ENCODE assay signal across 1 cellular context in the genomic region with DNA sequence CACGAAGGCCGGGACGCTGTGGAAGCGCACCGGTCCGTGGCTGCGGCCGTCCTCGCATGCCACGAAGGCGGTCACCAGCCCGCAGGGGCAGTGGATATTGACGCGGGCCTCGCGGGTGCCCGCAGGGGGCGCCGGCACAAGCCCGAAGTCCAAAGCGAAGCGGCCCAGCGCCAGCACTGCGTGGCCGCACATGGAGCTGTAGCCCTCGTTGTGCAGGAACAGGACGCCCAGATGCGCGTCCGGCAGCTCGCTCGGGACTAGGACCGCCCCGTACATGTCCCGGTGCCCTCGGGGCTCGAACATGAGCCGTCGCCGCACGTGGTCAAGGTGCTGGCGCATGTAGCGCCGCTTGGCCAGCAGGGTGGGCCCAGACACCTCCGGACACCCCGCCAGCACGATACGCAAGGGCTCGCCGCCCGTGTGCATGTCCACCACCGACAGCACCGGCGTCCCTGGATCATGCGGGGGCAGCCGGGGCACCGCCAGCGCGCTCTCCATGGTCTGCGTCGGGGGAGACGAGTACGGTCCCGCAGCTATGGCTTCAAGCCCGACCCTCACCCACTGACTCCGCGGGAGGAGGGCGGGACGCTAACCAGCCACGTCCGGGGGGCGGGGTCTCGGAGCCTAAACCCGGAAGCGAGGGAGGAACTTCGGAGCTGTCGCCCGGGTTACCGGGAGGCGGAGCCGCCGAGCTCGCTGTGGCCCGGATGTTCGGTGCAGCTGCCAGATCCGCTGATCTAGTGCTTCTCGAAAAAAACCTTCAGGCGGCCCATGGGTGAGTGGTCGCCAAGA.
TF ChIP-seq lines count a peak whose summit lies in the region.

A gene with protein sequence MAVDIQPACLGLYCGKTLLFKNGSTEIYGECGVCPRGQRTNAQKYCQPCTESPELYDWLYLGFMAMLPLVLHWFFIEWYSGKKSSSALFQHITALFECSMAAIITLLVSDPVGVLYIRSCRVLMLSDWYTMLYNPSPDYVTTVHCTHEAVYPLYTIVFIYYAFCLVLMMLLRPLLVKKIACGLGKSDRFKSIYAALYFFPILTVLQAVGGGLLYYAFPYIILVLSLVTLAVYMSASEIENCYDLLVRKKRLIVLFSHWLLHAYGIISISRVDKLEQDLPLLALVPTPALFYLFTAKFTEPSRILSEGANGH (plus strand): TSS at position 699 of the 792 bp plus-strand sequence. CDS start 73 bp downstream, at position 772.
A gene (minus strand): TSS at position 590 of the 792 bp plus-strand sequence. CDS start 92 bp downstream, at position 498.

TF ChIP-seq in K562, 482 proteins besides CTCF, POLR2A, EP300 and RAD21 (continued from another document and continues in another):
- TF ChIP-seq, protein P1, sequence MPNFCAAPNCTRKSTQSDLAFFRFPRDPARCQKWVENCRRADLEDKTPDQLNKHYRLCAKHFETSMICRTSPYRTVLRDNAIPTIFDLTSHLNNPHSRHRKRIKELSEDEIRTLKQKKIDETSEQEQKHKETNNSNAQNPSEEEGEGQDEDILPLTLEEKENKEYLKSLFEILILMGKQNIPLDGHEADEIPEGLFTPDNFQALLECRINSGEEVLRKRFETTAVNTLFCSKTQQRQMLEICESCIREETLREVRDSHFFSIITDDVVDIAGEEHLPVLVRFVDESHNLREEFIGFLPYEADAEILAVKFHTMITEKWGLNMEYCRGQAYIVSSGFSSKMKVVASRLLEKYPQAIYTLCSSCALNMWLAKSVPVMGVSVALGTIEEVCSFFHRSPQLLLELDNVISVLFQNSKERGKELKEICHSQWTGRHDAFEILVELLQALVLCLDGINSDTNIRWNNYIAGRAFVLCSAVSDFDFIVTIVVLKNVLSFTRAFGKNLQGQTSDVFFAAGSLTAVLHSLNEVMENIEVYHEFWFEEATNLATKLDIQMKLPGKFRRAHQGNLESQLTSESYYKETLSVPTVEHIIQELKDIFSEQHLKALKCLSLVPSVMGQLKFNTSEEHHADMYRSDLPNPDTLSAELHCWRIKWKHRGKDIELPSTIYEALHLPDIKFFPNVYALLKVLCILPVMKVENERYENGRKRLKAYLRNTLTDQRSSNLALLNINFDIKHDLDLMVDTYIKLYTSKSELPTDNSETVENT (CRISPR knock-in tag; IDR thresholded peaks at IDR 0.05) = no peak; the same call in 1 of the 2 replicates
- no peak for TF ChIP-seq ZNF445 (CRISPR knock-in tag; IDR thresholded peaks at IDR 0.05; ENCODE audit: low read depth)
- peak; percentile 90 for TF ChIP-seq SAFB (IDR thresholded peaks at IDR 0.05; ENCODE audit: borderline replicate concordance, low read depth, low read length)
- TF ChIP-seq C11orf30 (IDR thresholded peaks at IDR 0.05; ENCODE audit: low read depth) = peak; percentile 27; the same call in 1 of the 2 replicates
- TF ChIP-seq CBX5 (IDR thresholded peaks at IDR 0.05; ENCODE audit: borderline replicate concordance, low read depth) = no peak; the same call in 1 of the 2 replicates
- peak; percentile 81 for TF ChIP-seq RBM22 (IDR thresholded peaks at IDR 0.05; ENCODE audit: low read depth, low read length, poor library complexity, severe bottlenecking)
- 0 out of 2 replicates have a peak, but pooled peaks have one; percentile 42 for TF ChIP-seq BMI1 (IDR thresholded peaks at IDR 0.05; ENCODE audit: low read length)
- peak; percentile 46 for TF ChIP-seq ZNF384 (IDR thresholded peaks at IDR 0.05; ENCODE audit: low read depth, low read length)
- 0 out of 2 replicates have a peak, but pooled peaks have one; percentile 46 for TF ChIP-seq TARDBP (IDR thresholded peaks at IDR 0.05)
- TF ChIP-seq MAZ (CRISPR knock-in tag; conservative IDR thresholded peaks at IDR 0.05 in 1 of 2, IDR thresholded peaks at IDR 0.05 in 1 of 2) = peak in 1 of 2 experiments; percentile 71; a peak in 2 of 4 replicates
- no peak for TF ChIP-seq GTF2F1 (IDR thresholded peaks at IDR 0.05; ENCODE audit: low read depth, low read length)
- TF ChIP-seq, protein P2, sequence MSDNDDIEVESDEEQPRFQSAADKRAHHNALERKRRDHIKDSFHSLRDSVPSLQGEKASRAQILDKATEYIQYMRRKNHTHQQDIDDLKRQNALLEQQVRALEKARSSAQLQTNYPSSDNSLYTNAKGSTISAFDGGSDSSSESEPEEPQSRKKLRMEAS (CRISPR knock-in tag; IDR thresholded peaks at IDR 0.05) = peak; percentile 99
- TF ChIP-seq, protein P3, sequence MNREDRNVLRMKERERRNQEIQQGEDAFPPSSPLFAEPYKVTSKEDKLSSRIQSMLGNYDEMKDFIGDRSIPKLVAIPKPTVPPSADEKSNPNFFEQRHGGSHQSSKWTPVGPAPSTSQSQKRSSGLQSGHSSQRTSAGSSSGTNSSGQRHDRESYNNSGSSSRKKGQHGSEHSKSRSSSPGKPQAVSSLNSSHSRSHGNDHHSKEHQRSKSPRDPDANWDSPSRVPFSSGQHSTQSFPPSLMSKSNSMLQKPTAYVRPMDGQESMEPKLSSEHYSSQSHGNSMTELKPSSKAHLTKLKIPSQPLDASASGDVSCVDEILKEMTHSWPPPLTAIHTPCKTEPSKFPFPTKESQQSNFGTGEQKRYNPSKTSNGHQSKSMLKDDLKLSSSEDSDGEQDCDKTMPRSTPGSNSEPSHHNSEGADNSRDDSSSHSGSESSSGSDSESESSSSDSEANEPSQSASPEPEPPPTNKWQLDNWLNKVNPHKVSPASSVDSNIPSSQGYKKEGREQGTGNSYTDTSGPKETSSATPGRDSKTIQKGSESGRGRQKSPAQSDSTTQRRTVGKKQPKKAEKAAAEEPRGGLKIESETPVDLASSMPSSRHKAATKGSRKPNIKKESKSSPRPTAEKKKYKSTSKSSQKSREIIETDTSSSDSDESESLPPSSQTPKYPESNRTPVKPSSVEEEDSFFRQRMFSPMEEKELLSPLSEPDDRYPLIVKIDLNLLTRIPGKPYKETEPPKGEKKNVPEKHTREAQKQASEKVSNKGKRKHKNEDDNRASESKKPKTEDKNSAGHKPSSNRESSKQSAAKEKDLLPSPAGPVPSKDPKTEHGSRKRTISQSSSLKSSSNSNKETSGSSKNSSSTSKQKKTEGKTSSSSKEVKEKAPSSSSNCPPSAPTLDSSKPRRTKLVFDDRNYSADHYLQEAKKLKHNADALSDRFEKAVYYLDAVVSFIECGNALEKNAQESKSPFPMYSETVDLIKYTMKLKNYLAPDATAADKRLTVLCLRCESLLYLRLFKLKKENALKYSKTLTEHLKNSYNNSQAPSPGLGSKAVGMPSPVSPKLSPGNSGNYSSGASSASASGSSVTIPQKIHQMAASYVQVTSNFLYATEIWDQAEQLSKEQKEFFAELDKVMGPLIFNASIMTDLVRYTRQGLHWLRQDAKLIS (CRISPR knock-in tag; IDR thresholded peaks at IDR 0.05) = peak; percentile 95
- TF ChIP-seq ILK (tag; IDR thresholded peaks at IDR 0.05; ENCODE audit: borderline replicate concordance, low read depth) = no peak
- no peak for TF ChIP-seq COPS2 (conservative IDR thresholded peaks at IDR 0.05)
- no peak for TF ChIP-seq POLR2AphosphoS2 (IDR thresholded peaks at IDR 0.05; ENCODE audit: low read length)
- no peak for TF ChIP-seq MCM3 (IDR thresholded peaks at IDR 0.05)
- TF ChIP-seq PHF20 (IDR thresholded peaks at IDR 0.05; ENCODE audit: partially characterized antibody) = peak; percentile 28
- TF ChIP-seq JUN (IDR thresholded peaks at IDR 0.05; ENCODE audit: borderline replicate concordance, low read depth, low read length) = no peak; the same call in 1 of the 2 replicates
- 0 out of 2 replicates have a peak, but pooled peaks have one; percentile 70 for TF ChIP-seq JUN (CRISPR knock-in tag; IDR thresholded peaks at IDR 0.05; ENCODE audit: borderline replicate concordance)
- peak; percentile 98 for TF ChIP-seq EP400 (IDR thresholded peaks at IDR 0.05)
- TF ChIP-seq, protein P4, sequence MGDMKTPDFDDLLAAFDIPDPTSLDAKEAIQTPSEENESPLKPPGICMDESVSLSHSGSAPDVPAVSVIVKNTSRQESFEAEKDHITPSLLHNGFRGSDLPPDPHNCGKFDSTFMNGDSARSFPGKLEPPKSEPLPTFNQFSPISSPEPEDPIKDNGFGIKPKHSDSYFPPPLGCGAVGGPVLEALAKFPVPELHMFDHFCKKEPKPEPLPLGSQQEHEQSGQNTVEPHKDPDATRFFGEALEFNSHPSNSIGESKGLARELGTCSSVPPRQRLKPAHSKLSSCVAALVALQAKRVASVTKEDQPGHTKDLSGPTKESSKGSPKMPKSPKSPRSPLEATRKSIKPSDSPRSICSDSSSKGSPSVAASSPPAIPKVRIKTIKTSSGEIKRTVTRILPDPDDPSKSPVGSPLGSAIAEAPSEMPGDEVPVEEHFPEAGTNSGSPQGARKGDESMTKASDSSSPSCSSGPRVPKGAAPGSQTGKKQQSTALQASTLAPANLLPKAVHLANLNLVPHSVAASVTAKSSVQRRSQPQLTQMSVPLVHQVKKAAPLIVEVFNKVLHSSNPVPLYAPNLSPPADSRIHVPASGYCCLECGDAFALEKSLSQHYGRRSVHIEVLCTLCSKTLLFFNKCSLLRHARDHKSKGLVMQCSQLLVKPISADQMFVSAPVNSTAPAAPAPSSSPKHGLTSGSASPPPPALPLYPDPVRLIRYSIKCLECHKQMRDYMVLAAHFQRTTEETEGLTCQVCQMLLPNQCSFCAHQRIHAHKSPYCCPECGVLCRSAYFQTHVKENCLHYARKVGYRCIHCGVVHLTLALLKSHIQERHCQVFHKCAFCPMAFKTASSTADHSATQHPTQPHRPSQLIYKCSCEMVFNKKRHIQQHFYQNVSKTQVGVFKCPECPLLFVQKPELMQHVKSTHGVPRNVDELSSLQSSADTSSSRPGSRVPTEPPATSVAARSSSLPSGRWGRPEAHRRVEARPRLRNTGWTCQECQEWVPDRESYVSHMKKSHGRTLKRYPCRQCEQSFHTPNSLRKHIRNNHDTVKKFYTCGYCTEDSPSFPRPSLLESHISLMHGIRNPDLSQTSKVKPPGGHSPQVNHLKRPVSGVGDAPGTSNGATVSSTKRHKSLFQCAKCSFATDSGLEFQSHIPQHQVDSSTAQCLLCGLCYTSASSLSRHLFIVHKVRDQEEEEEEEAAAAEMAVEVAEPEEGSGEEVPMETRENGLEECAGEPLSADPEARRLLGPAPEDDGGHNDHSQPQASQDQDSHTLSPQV (IDR thresholded peaks at IDR 0.05) = peak; percentile 91
- TF ChIP-seq, protein P5, sequence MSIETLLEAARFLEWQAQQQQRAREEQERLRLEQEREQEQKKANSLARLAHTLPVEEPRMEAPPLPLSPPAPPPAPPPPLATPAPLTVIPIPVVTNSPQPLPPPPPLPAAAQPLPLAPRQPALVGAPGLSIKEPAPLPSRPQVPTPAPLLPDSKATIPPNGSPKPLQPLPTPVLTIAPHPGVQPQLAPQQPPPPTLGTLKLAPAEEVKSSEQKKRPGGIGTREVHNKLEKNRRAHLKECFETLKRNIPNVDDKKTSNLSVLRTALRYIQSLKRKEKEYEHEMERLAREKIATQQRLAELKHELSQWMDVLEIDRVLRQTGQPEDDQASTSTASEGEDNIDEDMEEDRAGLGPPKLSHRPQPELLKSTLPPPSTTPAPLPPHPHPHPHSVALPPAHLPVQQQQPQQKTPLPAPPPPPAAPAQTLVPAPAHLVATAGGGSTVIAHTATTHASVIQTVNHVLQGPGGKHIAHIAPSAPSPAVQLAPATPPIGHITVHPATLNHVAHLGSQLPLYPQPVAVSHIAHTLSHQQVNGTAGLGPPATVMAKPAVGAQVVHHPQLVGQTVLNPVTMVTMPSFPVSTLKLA (conservative IDR thresholded peaks at IDR 0.05) = peak; percentile 93 to 96
- no peak for TF ChIP-seq BRCA1 (IDR thresholded peaks at IDR 0.05)
- no peak for TF ChIP-seq BRCA1 (CRISPR knock-in tag; IDR thresholded peaks at IDR 0.05)
- TF ChIP-seq TEAD2 (tag; IDR thresholded peaks at IDR 0.05) = no peak
- peak; percentile 74; the same call in 1 of the 2 replicates for TF ChIP-seq ZNF12 (CRISPR knock-in tag; IDR thresholded peaks at IDR 0.05)
- TF ChIP-seq PRPF4 (IDR thresholded peaks at IDR 0.05; ENCODE audit: insufficient read depth, low read depth, low read length, poor library complexity, severe bottlenecking) = peak; percentile 45
- TF ChIP-seq, protein P6, sequence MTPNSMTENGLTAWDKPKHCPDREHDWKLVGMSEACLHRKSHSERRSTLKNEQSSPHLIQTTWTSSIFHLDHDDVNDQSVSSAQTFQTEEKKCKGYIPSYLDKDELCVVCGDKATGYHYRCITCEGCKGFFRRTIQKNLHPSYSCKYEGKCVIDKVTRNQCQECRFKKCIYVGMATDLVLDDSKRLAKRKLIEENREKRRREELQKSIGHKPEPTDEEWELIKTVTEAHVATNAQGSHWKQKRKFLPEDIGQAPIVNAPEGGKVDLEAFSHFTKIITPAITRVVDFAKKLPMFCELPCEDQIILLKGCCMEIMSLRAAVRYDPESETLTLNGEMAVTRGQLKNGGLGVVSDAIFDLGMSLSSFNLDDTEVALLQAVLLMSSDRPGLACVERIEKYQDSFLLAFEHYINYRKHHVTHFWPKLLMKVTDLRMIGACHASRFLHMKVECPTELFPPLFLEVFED (CRISPR knock-in tag; conservative IDR thresholded peaks at IDR 0.05) = no peak
- TF ChIP-seq, protein P7, sequence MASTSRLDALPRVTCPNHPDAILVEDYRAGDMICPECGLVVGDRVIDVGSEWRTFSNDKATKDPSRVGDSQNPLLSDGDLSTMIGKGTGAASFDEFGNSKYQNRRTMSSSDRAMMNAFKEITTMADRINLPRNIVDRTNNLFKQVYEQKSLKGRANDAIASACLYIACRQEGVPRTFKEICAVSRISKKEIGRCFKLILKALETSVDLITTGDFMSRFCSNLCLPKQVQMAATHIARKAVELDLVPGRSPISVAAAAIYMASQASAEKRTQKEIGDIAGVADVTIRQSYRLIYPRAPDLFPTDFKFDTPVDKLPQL (IDR thresholded peaks at IDR 0.05; ENCODE audit: extremely low read depth, insufficient read length) = no peak
- TF ChIP-seq NFIC (IDR thresholded peaks at IDR 0.05) = peak; percentile 19; the same call in 1 of the 2 replicates
- TF ChIP-seq SIX5 (IDR thresholded peaks at IDR 0.05; ENCODE audit: borderline replicate concordance in 1 of 2, insufficient read depth in 1 of 2, low read depth in 1 of 2, low read length in 2 of 2) = no peak
- TF ChIP-seq MEIS2 (IDR thresholded peaks at IDR 0.05; ENCODE audit: partially characterized antibody) = no peak
- peak; percentile 93 for TF ChIP-seq POLR2G (IDR thresholded peaks at IDR 0.05; ENCODE audit: low read depth, low read length)
- peak; percentile 15; the same call in 1 of the 2 replicates for TF ChIP-seq ARID1B (IDR thresholded peaks at IDR 0.05)
- no peak for TF ChIP-seq MEF2A (IDR thresholded peaks at IDR 0.05; ENCODE audit: control insufficient read depth, low read depth, low read length)
- no peak for TF ChIP-seq CBX8 (IDR thresholded peaks at IDR 0.05; ENCODE audit: borderline replicate concordance, extremely low read depth, low read depth, low read length, poor library complexity, severe bottlenecking)
- TF ChIP-seq KDM4B (IDR thresholded peaks at IDR 0.05; ENCODE audit: borderline replicate concordance in 2 of 2, low read depth in 1 of 2) = no peak
- TF ChIP-seq RFX1 (IDR thresholded peaks at IDR 0.05) = peak; percentile 95
- 0 out of 2 replicates have a peak, but pooled peaks have one; percentile 28 for TF ChIP-seq ESRRA (IDR thresholded peaks at IDR 0.05; ENCODE audit: borderline replicate concordance, low read depth)
- TF ChIP-seq HNRNPH1 (optimal IDR thresholded peaks at IDR 0.05; ENCODE audit: low read depth, low read length) = peak; percentile 40
- peak; percentile 81 for TF ChIP-seq POLR2B (IDR thresholded peaks at IDR 0.05; ENCODE audit: low read depth, partially characterized antibody)
- no peak for TF ChIP-seq ETV6 (IDR thresholded peaks at IDR 0.05; ENCODE audit: borderline replicate concordance in 1 of 2, low read depth in 2 of 2, low read length in 1 of 2)
- TF ChIP-seq ETV6 (CRISPR knock-in tag; IDR thresholded peaks at IDR 0.05; ENCODE audit: borderline replicate concordance) = peak; percentile 39; the same call in 1 of the 2 replicates
- peak; percentile 96 for TF ChIP-seq ZFX (CRISPR knock-in tag; IDR thresholded peaks at IDR 0.05)
- peak; percentile 79 for TF ChIP-seq ETV5 (CRISPR knock-in tag; IDR thresholded peaks at IDR 0.05; ENCODE audit: low read depth)
- no peak for TF ChIP-seq ZKSCAN3 (CRISPR knock-in tag; IDR thresholded peaks at IDR 0.05)
- TF ChIP-seq POLR2AphosphoS5 (IDR thresholded peaks at IDR 0.05; ENCODE audit: control insufficient read depth, insufficient read depth, low read depth, low read length) = peak; percentile 65
